ENCODE assay signal across 25 cellular contexts in genomic region chr2:104501929-104502328, GRCh38.
"Had no signal": no experiment of that assay in that cellular context is flagged by ENCODE, and none has a peak within 500 bp of the region (broad histone marks: within the 10 kb centered on the region; RNA-seq: fewer than 3 reads in every experiment).

No MANE protein-coding gene starts in this region.

- DNase-seq: activated B cell treated with CpG ODN at 0.5 μM for 24 hours; activated CD4-positive, alpha-beta T cell treated with anti-CD3 and anti-CD28 coated beads for 48 hours; activated CD4-positive, alpha-beta T cell treated with anti-CD3 and anti-CD28 coated beads, Interleukin-2, amount 50 U/mL, for 1 hour; activated CD4-positive, alpha-beta T cell treated with anti-CD3 and anti-CD28 coated beads, Interleukin-2, amount 50 U/mL, for 48 hours; activated CD8-positive, alpha-beta memory T cell treated with anti-CD3 and anti-CD28 coated beads for 24 hours; activated CD8-positive, alpha-beta T cell treated with anti-CD3 and anti-CD28 coated beads for 36 hours; activated effector memory CD4-positive, alpha-beta T cell treated with Interleukin-2 at 50 U/mL for 16 hours; activated gamma-delta T cell treated with Interleukin-2 at 50 U/mL for 16 hours; activated naive CD4-positive, alpha-beta T cell treated with anti-CD3 and anti-CD28 coated beads, Interleukin-2, amount 50 U/mL, for 16 hours; activated naive CD4-positive, alpha-beta T cell treated with Interleukin-2 at 50 U/mL for 16 hours; activated T-cell treated with anti-CD3 and anti-CD28 coated beads, Interleukin-2, amount 50 U/mL, for 4 hours; amniotic stem cell; brain microvascular endothelial cell; cortex of kidney; dermis blood vessel endothelial cell; effector CD8-positive, alpha-beta T cell; foreskin fibroblast; heart right ventricle; T-helper 1 cell; T-helper 17 cell; T1000; WERI-Rb-1 had no signal

- H3K27me3 ChIP-seq: brain microvascular endothelial cell had no signal

- H3K27ac ChIP-seq: brain microvascular endothelial cell, epithelial cell of prostate, heart right ventricle, WERI-Rb-1 had no signal

- ATAC-seq: activated CD4-positive, CD25-positive, alpha-beta regulatory T cell treated with anti-CD3 and anti-CD28 coated beads, Interleukin-2, amount 50 U/mL, for 24 hours; activated CD8-positive, alpha-beta T cell treated with anti-CD3 and anti-CD28 coated beads for 36 hours; activated T-cell treated with anti-CD3 and anti-CD28 coated beads, Interleukin-2, amount 50 U/mL, for 4 hours; activated T-helper 17 cell treated with anti-CD3 and anti-CD28 coated beads, Interleukin-2, amount 50 U/mL, for 72 hours; heart right ventricle; T-helper 17 cell had no signal

- H3K4me3 ChIP-seq: heart right ventricle had no signal
